In genomic region chr4:147236806-147237205, GRCh38 we compare ENCODE assay signal across 17 cellular contexts.
DNase-seq lines count a peak whose midpoint lies in the region; ATAC-seq and TF ChIP-seq lines count a peak whose summit lies in the region.
"Had no signal": no experiment of that assay in that cellular context is flagged by ENCODE, and none has a peak within 500 bp of the region (broad histone marks: within the 10 kb centered on the region; RNA-seq: fewer than 3 reads in every experiment).

No MANE protein-coding gene starts in this region.

- H3K36me3 ChIP-seq in osteoblast (ENCODE audit: insufficient read depth, low read length) = no peaks in the 10 kb centered on the region

- H4K20me1 ChIP-seq in osteoblast (ENCODE audit: insufficient read depth, low read length) = no peaks in the 10 kb centered on the region

- H3K79me2 ChIP-seq in osteoblast (ENCODE audit: insufficient read depth, low read length) = no peaks in the 10 kb centered on the region

- H3K9me3 ChIP-seq in osteoblast (ENCODE audit: low read depth, low read length) = no peaks in the 10 kb centered on the region

- H3K4me1 ChIP-seq in osteoblast (ENCODE audit: insufficient read depth, low read length) = no peaks in the 10 kb centered on the region

- H3K4me2 ChIP-seq in osteoblast (ENCODE audit: insufficient read depth, low read length) = no peak overlapping the region
- H3K4me2 ChIP-seq: GM23338 had no signal

- peak; percentile 58 for DNase-seq in dermis blood vessel endothelial cell
- peak; percentile 37 for DNase-seq in fibroblast of pulmonary artery (ENCODE audit: low read depth)
- DNase-seq in osteoblast (ENCODE audit: insufficient read length, low spot score, missing footprints) = peak; percentile 38
- DNase-seq in MV-4-11 (lab: John Stamatoyannopoulos, UW) = no peak
- DNase-seq in NCI-H2196 (lab: John Stamatoyannopoulos, UW; ENCODE audit: unreplicated experiment) = no peak
- DNase-seq: C1 segment of cervical spinal cord; Calu3; CD4-positive, alpha-beta memory T cell; COR-L47; DMS53; DMS79 treated with DMSO at 0.1 percent for 48 hours; GF-D8; H9; HFFc6 had no signal

- no peak overlapping the region for H3K4me3 ChIP-seq in fibroblast of pulmonary artery (replicated peaks; ENCODE audit: low read depth, low read length)
- no peak overlapping the region for H3K4me3 ChIP-seq in osteoblast (ENCODE audit: insufficient read depth, low read length)
- H3K4me3 ChIP-seq: GM23338 had no signal

- H2AFZ ChIP-seq in osteoblast (ENCODE audit: low read length) = no peak overlapping the region
- H2AFZ ChIP-seq: GM23338 had no signal

- no peak overlapping the region for H3K27ac ChIP-seq in osteoblast (ENCODE audit: low read depth, low read length)

- H3K27me3 ChIP-seq in osteoblast (ENCODE audit: insufficient read depth, low read length) = no peaks in the 10 kb centered on the region

- ATAC-seq in HG02759 (IDR thresholded peaks at IDR 0.05; ENCODE audit: unreplicated experiment) = no peak
- ATAC-seq: GM23338, HCT116 had no signal

- no peak for TF ChIP-seq CTCF in fibroblast of pulmonary artery (IDR thresholded peaks at IDR 0.05; ENCODE audit: low read length, missing control alignments)
- no peak for TF ChIP-seq CTCF in osteoblast (IDR thresholded peaks at IDR 0.05; ENCODE audit: extremely low read depth, low read depth, low read length)

Comparison
In these comparisons a context has a peak if more than half of its experiments do, and no peak if none do; other contexts are left out.
1. DNase-seq: peak in dermis blood vessel endothelial cell (single experiment), fibroblast of pulmonary artery (single experiment) and osteoblast (single experiment); none in MV-4-11 (single experiment) and NCI-H2196 (single experiment).